ENCODE assay signal across 8 cellular contexts in genomic region chrX:15973299-15973698, GRCh38.
DNase-seq lines count a peak whose midpoint lies in the region; ATAC-seq and TF ChIP-seq lines count a peak whose summit lies in the region.

No MANE protein-coding gene starts in this region.

- ATAC-seq in HG03196 (IDR thresholded peaks at IDR 0.05; ENCODE audit: unreplicated experiment) (no peak), GM21526 (IDR thresholded peaks at IDR 0.05; ENCODE audit: low FRiP score, unreplicated experiment) (no peak)

- peaks cover 51% of the 10 kb centered on the region for H3K4me1 Mint-ChIP-seq in CD14-positive monocyte
- peaks cover 2% of the 10 kb centered on the region for H3K4me1 Mint-ChIP-seq in activated T-cell treated with anti-CD3 and anti-CD28 coated beads, Interleukin-2, amount 50 U/mL, for 24 hours (ENCODE audit: low read depth)

- peaks cover 0 to 5% (median 0%) of the 10 kb centered on the region in 7 donors for H3K9me3 Mint-ChIP-seq in CD14-positive monocyte
- H3K9me3 Mint-ChIP-seq in activated T-cell treated with anti-CD3 and anti-CD28 coated beads, Interleukin-2, amount 50 U/mL, for 24 hours = no peaks in the 10 kb centered on the region

- intact Hi-C loops in CD14-positive monocyte (cut with micrococcal nuclease) = no loop called here

- H3K36me3 ChIP-seq in kidney epithelial cell (ENCODE audit: control insufficient read depth, insufficient read depth, low read length) = no peaks in the 10 kb centered on the region

- no peak for DNase-seq in CD14-positive monocyte (ENCODE audit: low spot score)
- peak; percentile 28 for DNase-seq in GM13977 (ENCODE audit: low spot score)
- DNase-seq in NAMALWA (ENCODE audit: low spot score) = peak; percentile 43
- DNase-seq in astrocyte of the spinal cord (ENCODE audit: low read depth, low spot score) = peak; percentile 21
- no peak for DNase-seq in kidney epithelial cell (ENCODE audit: low read depth)
- no peak for DNase-seq in activated T-cell treated with anti-CD3 and anti-CD28 coated beads, Interleukin-2, amount 50 U/mL, for 24 hours

- TF ChIP-seq CTCF in CD14-positive monocyte (IDR thresholded peaks at IDR 0.05) (peak; percentile 35), GM13977 (IDR thresholded peaks at IDR 0.05; ENCODE audit: extremely low read depth, insufficient read depth, missing control alignments) (peak; percentile 69), astrocyte of the spinal cord (IDR thresholded peaks at IDR 0.05; ENCODE audit: low read depth, low read length) (peak; percentile 54), kidney epithelial cell (IDR thresholded peaks at IDR 0.05; ENCODE audit: insufficient read depth, low read length, poor library complexity, severe bottlenecking) (peak; percentile 40)

- in situ Hi-C loops in GM13977 (cut with MboI; ENCODE audit: low pct_unique_long_range_greater_than_20kb, low sequenced_read_pairs, unreplicated experiment) = no loop called here
- in situ Hi-C loops in astrocyte of the spinal cord (cut with HindIII; ENCODE audit: low sequenced_read_pairs) = no loop called here

- no peak overlapping the region for H3K4me3 Mint-ChIP-seq in CD14-positive monocyte
- H3K4me3 Mint-ChIP-seq in activated T-cell treated with anti-CD3 and anti-CD28 coated beads, Interleukin-2, amount 50 U/mL, for 24 hours = no peak overlapping the region

- H3K27me3 Mint-ChIP-seq in CD14-positive monocyte (ENCODE audit: low read depth in 3 of 3) = peaks cover 0 to 42% (median 0%) of the 10 kb centered on the region in 3 donors
- peaks cover 60% of the 10 kb centered on the region for H3K27me3 Mint-ChIP-seq in activated T-cell treated with anti-CD3 and anti-CD28 coated beads, Interleukin-2, amount 50 U/mL, for 24 hours

- H3K4me3 ChIP-seq in astrocyte of the spinal cord (ENCODE audit: low read depth, low read length) (no peak overlapping the region), kidney epithelial cell (ENCODE audit: low read depth, low read length) (no peak overlapping the region)

- H3K36me3 Mint-ChIP-seq in CD14-positive monocyte = peaks cover 0 to 2% of the 10 kb centered on the region in 2 donors
- no peaks in the 10 kb centered on the region for H3K36me3 Mint-ChIP-seq in activated T-cell treated with anti-CD3 and anti-CD28 coated beads, Interleukin-2, amount 50 U/mL, for 24 hours (ENCODE audit: low read depth)

- no peaks in the 10 kb centered on the region for H3K27me3 ChIP-seq in kidney epithelial cell (ENCODE audit: control insufficient read depth, insufficient read depth, low read length)

- peak overlapping the region in 5 of 7 donors; percentile 66 to 84 (median 82) for H3K27ac Mint-ChIP-seq in CD14-positive monocyte
- H3K27ac Mint-ChIP-seq in activated T-cell treated with anti-CD3 and anti-CD28 coated beads, Interleukin-2, amount 50 U/mL, for 24 hours = no peak overlapping the region

Comparison
In these comparisons a context has a peak if more than half of its experiments do, and no peak if none do; other contexts are left out.
1. DNase-seq: peak in GM13977 (single experiment), NAMALWA (single experiment) and astrocyte of the spinal cord (single experiment); none in CD14-positive monocyte (single experiment), kidney epithelial cell (single experiment) and activated T-cell treated with anti-CD3 and anti-CD28 coated beads, Interleukin-2, amount 50 U/mL, for 24 hours (single experiment).
2. Peak in every context shown above with its lines, with median percentiles within 50 percentile points of each other: CTCF ChIP-seq.